In the genomic region with DNA sequence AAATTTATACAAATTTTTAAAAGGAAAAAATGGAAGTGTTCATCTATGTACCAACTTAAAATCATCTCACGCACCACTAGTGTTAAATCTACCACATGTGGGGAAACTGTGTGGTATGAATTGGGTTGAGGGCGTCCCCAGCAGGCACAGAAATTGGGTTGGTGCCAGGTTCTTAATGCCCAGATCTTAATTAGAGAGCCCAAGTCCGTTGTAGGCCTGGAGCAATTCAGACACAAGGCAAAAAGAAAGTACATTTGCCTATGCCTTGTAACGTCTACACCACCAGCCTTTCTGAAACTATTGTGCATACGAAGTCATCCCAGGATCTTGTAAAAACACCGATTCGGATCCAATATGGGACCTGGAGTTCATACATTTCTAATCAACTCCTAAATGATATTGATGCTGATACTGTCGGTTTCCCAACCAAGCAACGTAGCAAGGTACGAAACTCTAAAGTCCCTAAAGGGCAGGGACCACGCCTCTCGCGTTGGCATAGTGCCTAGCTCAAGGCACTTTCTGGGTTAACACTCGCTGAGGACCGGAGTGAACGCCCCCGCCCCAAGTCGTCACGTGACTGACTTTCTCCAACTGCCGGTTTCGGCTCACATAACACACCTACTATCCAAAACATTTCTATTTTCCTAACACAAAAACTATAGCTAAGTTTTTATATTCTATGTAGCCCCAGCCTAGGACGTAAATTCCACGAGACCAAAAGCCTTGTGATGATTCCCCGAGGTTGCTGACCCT, we compare ENCODE assay signal across 8 cellular contexts. TPM values are rescaled to one million over a fixed set of nuclear protein-coding genes. Genes with fewer than 3 reads are reported as not detected.
DNase-seq lines count a peak whose midpoint lies in the region; ATAC-seq and TF ChIP-seq lines count a peak whose summit lies in the region.

No MANE protein-coding gene starts in this region.

- TF ChIP-seq POLR2A in HCT116 (IDR thresholded peaks at IDR 0.05; ENCODE audit: borderline replicate concordance, extremely low read depth, insufficient read depth, insufficient read length) (no peak), NB4 (IDR thresholded peaks at IDR 0.05; ENCODE audit: extremely low read depth, insufficient read length) (no peak), sigmoid colon (IDR thresholded peaks at IDR 0.05) (no peak)

- intact Hi-C loops in HCT116 (cut with micrococcal nuclease), result loop anchor here (5.0 kb wide), 2 partner anchors 125 to 145 kb away; no protein-coding TSS in a partner anchor
- intact Hi-C loops in sigmoid colon (cut with DNase I), result loop anchor here (2.0 to 5.0 kb wide), 3 partner anchors 237 to 350 kb away; a partner anchor contains a TSS

- RAD21 ChIA-PET in HCT116 (lab: Charles Lee; ENCODE audit: low non-redundant PET in 1 of 2, low total read pairs in 2 of 2, uncharacterized antibody in 2 of 2, unreplicated experiment in 2 of 2), result interaction anchor here in 1 of 2 experiments (1.3 kb wide), 1 partner anchor 125 kb away, joined by 7 read pairs; no protein-coding TSS in a partner anchor

- no peaks in the 10 kb centered on the region for H3K27me3 Mint-ChIP-seq in T-helper 17 cell

- H3K27me3 ChIP-seq in HCT116 (ENCODE audit: insufficient read depth, low read length), result no peaks in the 10 kb centered on the region
- H3K27me3 ChIP-seq in sigmoid colon, result no peaks in the 10 kb centered on the region

- H3K36me3 ChIP-seq in HCT116 (ENCODE audit: control insufficient read depth in 1 of 2, insufficient read depth in 2 of 2, low read length in 2 of 2) (peaks cover 4 to 5% of the 10 kb centered on the region in 2 experiments; a peak in 2 of 4 replicates), sigmoid colon (peaks cover 0 to 15% (median 3%) of the 10 kb centered on the region in 4 donors)

- peak overlapping the region; percentile 89 for H2AFZ ChIP-seq in HCT116 (ENCODE audit: low read depth, low read length, poor library complexity, severe bottlenecking)

- H4K20me1 ChIP-seq in HCT116 (ENCODE audit: insufficient read depth), result peaks cover 7% of the 10 kb centered on the region; the same call in 1 of the 2 replicates

- WGBS in sigmoid colon, 2 donors, result 2 to 3% methylated on average over 24 of the region's 24 CpGs

- BruUV-seq in HCT116 (replicated peaks; lab: Mats Ljungman, UMichigan), result TSS peak; percentile 72

- peaks cover 3% of the 10 kb centered on the region for H3K36me3 Mint-ChIP-seq in T-helper 17 cell (ENCODE audit: low read depth)

- in situ Hi-C loops in G401 (cut with HindIII; ENCODE audit: low sequenced_read_pairs), result no loop called here

- H3K4me3 ChIP-seq in HCT116 (replicated peaks in 1 of 2; ENCODE audit: low read depth in 1 of 2, low read length in 2 of 2) (peak overlapping the region; percentile 96 to 98), NB4 (ENCODE audit: low read depth, low read length) (peak overlapping the region; percentile 82), sigmoid colon (peak overlapping the region; percentile 78 to 91 (median 82))

- POLR2A ChIA-PET in HCT116 (lab: Charles Lee), result interaction anchor here (0.5 to 2.4 kb wide), 2 partner anchors 236 to 1139 kb away, joined by 3 to 8 read pairs; no protein-coding TSS in a partner anchor

- TF ChIP-seq EP300 in sigmoid colon (IDR thresholded peaks at IDR 0.05), result no peak

- H3K4me1 ChIP-seq in HCT116 (ENCODE audit: control insufficient read depth in 1 of 2, insufficient read depth in 2 of 2, low read length in 2 of 2) (peaks cover 9 to 19% of the 10 kb centered on the region in 2 experiments), sigmoid colon (peaks cover 0 to 43% (median 33%) of the 10 kb centered on the region in 4 donors)

- peak overlapping the region; percentile 98 for H3K9ac ChIP-seq in HCT116 (ENCODE audit: low read length)

- peaks cover 38% of the 10 kb centered on the region for H3K4me1 Mint-ChIP-seq in T-helper 17 cell

- H3K9me3 ChIP-seq in HCT116 (ENCODE audit: control insufficient read depth in 1 of 2, insufficient read depth in 1 of 2, low read depth in 1 of 2, low read length in 2 of 2) (no peaks in the 10 kb centered on the region), T-helper 17 cell (ENCODE audit: control insufficient read depth, low read length, poor library complexity, severe bottlenecking) (no peaks in the 10 kb centered on the region), sigmoid colon (no peaks in the 10 kb centered on the region)

- CTCF ChIA-PET in HCT116 (lab: Charles Lee), result interaction anchor here (0.7 to 2.6 kb wide), 3 partner anchors 125 to 236 kb away, joined by 3 to 37 read pairs (median 4); no protein-coding TSS in a partner anchor

- peak overlapping the region; percentile 100 for H3K27ac Mint-ChIP-seq in T-helper 17 cell

- H3K27ac ChIP-seq in HCT116 (ENCODE audit: low read depth, low read length), result peak overlapping the region; percentile 76
- peak overlapping the region; percentile 88 to 95 (median 90) for H3K27ac ChIP-seq in sigmoid colon

- ATAC-seq in HCT116 (peak; percentile 68), T-helper 17 cell (peak; percentile 65)

- TF ChIP-seq CTCF in HCT116 (IDR thresholded peaks at IDR 0.05 in 2 of 3, conservative IDR thresholded peaks at IDR 0.05 in 1 of 3; ENCODE audit: borderline replicate concordance in 1 of 3, insufficient read depth in 1 of 3, low read depth in 2 of 3, low read length in 2 of 3) (no peak), NB4 (IDR thresholded peaks at IDR 0.05; ENCODE audit: low read depth, low read length) (no peak), sigmoid colon (IDR thresholded peaks at IDR 0.05) (no peak)

- peak; percentile 73 for DNase-seq in G401 (ENCODE audit: low spot score)
- peak; percentile 66 for DNase-seq in HCT116 (ENCODE audit: low read depth, low spot score)
- DNase-seq in NB4 (ENCODE audit: low read depth), result peak; percentile 79
- peak; percentile 51 to 69 (median 66) for DNase-seq in T-helper 17 cell
- peak in 47 of 58 donors; percentile 25 to 81 (median 57) for DNase-seq in anterior cingulate cortex (lab: John Stamatoyannopoulos, UW)
- DNase-seq in hepatic stellate cell (ENCODE audit: low spot score), result peak; percentile 35
- DNase-seq in sigmoid colon, result peak; percentile 82
- no peak for DNase-seq in cerebellar nuclear complex (lab: John Stamatoyannopoulos, UW)

- H3K9me2 ChIP-seq in HCT116 (ENCODE audit: insufficient read depth), result no peaks in the 10 kb centered on the region

- no peak for TF ChIP-seq RAD21 in HCT116 (IDR thresholded peaks at IDR 0.05; ENCODE audit: low read depth)

- peaks cover 60% of the 10 kb centered on the region for H3K79me2 ChIP-seq in HCT116 (ENCODE audit: insufficient read depth, low read length)

- H3K4me3 Mint-ChIP-seq in T-helper 17 cell, result peak overlapping the region; percentile 100

- H3K4me2 ChIP-seq in HCT116 (ENCODE audit: low read length), result peak overlapping the region; percentile 86

TF ChIP-seq in HCT116, 20 proteins besides CTCF, POLR2A, EP300 and RAD21:
- TF ChIP-seq EGR1 (IDR thresholded peaks at IDR 0.05; ENCODE audit: low read depth) (peak; percentile 92), YY1 (IDR thresholded peaks at IDR 0.05; ENCODE audit: extremely low read depth, insufficient replicate concordance, low read depth, low read length) (no peak), FOSL1 (IDR thresholded peaks at IDR 0.05; ENCODE audit: low read depth) (no peak), POLR2AphosphoS5 (IDR thresholded peaks at IDR 0.05; ENCODE audit: low read depth, low read length) (no peak), SRF (IDR thresholded peaks at IDR 0.05; ENCODE audit: low read depth) (no peak)
- TF ChIP-seq, protein P1, sequence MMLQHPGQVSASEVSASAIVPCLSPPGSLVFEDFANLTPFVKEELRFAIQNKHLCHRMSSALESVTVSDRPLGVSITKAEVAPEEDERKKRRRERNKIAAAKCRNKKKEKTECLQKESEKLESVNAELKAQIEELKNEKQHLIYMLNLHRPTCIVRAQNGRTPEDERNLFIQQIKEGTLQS (IDR thresholded peaks at IDR 0.05), result no peak
- TF ChIP-seq, protein P2, sequence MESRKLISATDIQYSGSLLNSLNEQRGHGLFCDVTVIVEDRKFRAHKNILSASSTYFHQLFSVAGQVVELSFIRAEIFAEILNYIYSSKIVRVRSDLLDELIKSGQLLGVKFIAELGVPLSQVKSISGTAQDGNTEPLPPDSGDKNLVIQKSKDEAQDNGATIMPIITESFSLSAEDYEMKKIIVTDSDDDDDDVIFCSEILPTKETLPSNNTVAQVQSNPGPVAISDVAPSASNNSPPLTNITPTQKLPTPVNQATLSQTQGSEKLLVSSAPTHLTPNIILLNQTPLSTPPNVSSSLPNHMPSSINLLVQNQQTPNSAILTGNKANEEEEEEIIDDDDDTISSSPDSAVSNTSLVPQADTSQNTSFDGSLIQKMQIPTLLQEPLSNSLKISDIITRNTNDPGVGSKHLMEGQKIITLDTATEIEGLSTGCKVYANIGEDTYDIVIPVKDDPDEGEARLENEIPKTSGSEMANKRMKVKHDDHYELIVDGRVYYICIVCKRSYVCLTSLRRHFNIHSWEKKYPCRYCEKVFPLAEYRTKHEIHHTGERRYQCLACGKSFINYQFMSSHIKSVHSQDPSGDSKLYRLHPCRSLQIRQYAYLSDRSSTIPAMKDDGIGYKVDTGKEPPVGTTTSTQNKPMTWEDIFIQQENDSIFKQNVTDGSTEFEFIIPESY (IDR thresholded peaks at IDR 0.05; ENCODE audit: extremely low read depth, insufficient replicate concordance, low read length), result no peak

RNA-seq across cellular contexts. Expression of a gene that starts 0.9 kb away (rescaled TPM):
- 73.9 and 94.3 TPM in 2 replicates for total RNA-seq in G401 (2014; rRNA removed; shearing (Covaris generic))
- total RNA-seq in HCT116 (2021; ENCODE audit: unreplicated experiment), result 249 TPM
- polyA plus RNA-seq in HCT116 (2012), result 214 and 215 TPM in 2 replicates
- 100 to 1,000 TPM; 169 to 201 TPM for total RNA-seq in T-helper 17 cell
- total RNA-seq in sigmoid colon, result 100 to 1,000 TPM; 179 to 220 (median 205) TPM
- 100 to 1,000 TPM; 260 to 453 (median 320) TPM for polyA plus RNA-seq in sigmoid colon

RNA-seq across cellular contexts. Expression of a gene that starts 48.7 kb away (rescaled TPM):
- total RNA-seq in G401 (2014; rRNA removed; shearing (Covaris generic)), result not detected in 2 replicates
- not detected for total RNA-seq in HCT116 (2021; ENCODE audit: unreplicated experiment)
- polyA plus RNA-seq in HCT116 (2012), result 0.05 and 0.23 TPM in 2 replicates
- not detected for total RNA-seq in T-helper 17 cell
- not detected for total RNA-seq in sigmoid colon
- not detected for polyA plus RNA-seq in sigmoid colon

RNA-seq across cellular contexts. Expression of a gene that starts 55.7 kb away (rescaled TPM):
- 10.5 and 11.6 TPM in 2 replicates for total RNA-seq in G401 (2014; rRNA removed; shearing (Covaris generic))
- total RNA-seq in HCT116 (2021; ENCODE audit: unreplicated experiment), result 27.6 TPM
- polyA plus RNA-seq in HCT116 (2012), result 8.6 and 13.5 TPM in 2 replicates
- total RNA-seq in T-helper 17 cell, result 1 to 10 TPM; 6.2 to 8.6 TPM
- total RNA-seq in sigmoid colon, result 10 to 100 TPM; 19.3 to 27.1 (median 21.4) TPM
- polyA plus RNA-seq in sigmoid colon, result 1 to 10 TPM; 2.8 to 7.5 (median 4.2) TPM

Comparison
In these comparisons a context has a peak if more than half of its experiments do, and no peak if none do; other contexts are left out.
1. DNase-seq: peak in G401 (single experiment), HCT116 (single experiment), NB4 (single experiment), T-helper 17 cell (3 of 3), anterior cingulate cortex (47 of 58), hepatic stellate cell (single experiment) and sigmoid colon (single experiment); none in cerebellar nuclear complex (0 of 2).
2. Peak in every context shown above with its lines, with median percentiles within 50 percentile points of each other: H3K4me3 ChIP-seq.